Comparison of ENCODE assay signal across 1 cellular context in genomic region chr20:31674895-31675827, GRCh38.
TF ChIP-seq lines count a peak whose summit lies in the region.

No MANE protein-coding gene starts in this region.

TF ChIP-seq in K562, 482 proteins besides CTCF, POLR2A, EP300 and RAD21 (continued from another document and continues in another):
- no peak for TF ChIP-seq MGA (IDR thresholded peaks at IDR 0.05)
- peak; percentile 41; the same call in 1 of the 2 replicates for TF ChIP-seq BACH1 (tag; IDR thresholded peaks at IDR 0.05)
- no peak; the same call in 1 of the 2 replicates for TF ChIP-seq PHB2 (IDR thresholded peaks at IDR 0.05; ENCODE audit: low read depth)
- no peak; the same call in 1 of the 2 replicates for TF ChIP-seq FOXM1 (IDR thresholded peaks at IDR 0.05; ENCODE audit: low read depth)
- no peak for TF ChIP-seq FOXM1 (CRISPR knock-in tag; IDR thresholded peaks at IDR 0.05; ENCODE audit: low read depth)
- TF ChIP-seq ZC3H4 (CRISPR knock-in tag; IDR thresholded peaks at IDR 0.05; ENCODE audit: borderline replicate concordance): no peak
- TF ChIP-seq FOXP4 (CRISPR knock-in tag; IDR thresholded peaks at IDR 0.05; ENCODE audit: borderline replicate concordance): no peak
- no peak for TF ChIP-seq ZNF77 (CRISPR knock-in tag; IDR thresholded peaks at IDR 0.05)
- peak; percentile 77 for TF ChIP-seq ELF4 (CRISPR knock-in tag; IDR thresholded peaks at IDR 0.05)
- peak; percentile 79 for TF ChIP-seq NEUROD1 (IDR thresholded peaks at IDR 0.05; ENCODE audit: borderline replicate concordance, low read depth, low read length, partially characterized antibody)
- TF ChIP-seq ZZZ3 (IDR thresholded peaks at IDR 0.05): no peak
- peak; percentile 56 for TF ChIP-seq SUPT5H (IDR thresholded peaks at IDR 0.05)
- peak; percentile 44 for TF ChIP-seq KLF6 (CRISPR knock-in tag; IDR thresholded peaks at IDR 0.05; ENCODE audit: borderline replicate concordance)
- TF ChIP-seq STAT5B (CRISPR knock-in tag; IDR thresholded peaks at IDR 0.05): no peak
- TF ChIP-seq E2F5 (CRISPR knock-in tag; IDR thresholded peaks at IDR 0.05): no peak
- 0 out of 2 replicates have a peak, but pooled peaks have one; percentile 38 for TF ChIP-seq ZNF668 (CRISPR knock-in tag; IDR thresholded peaks at IDR 0.05)
- no peak for TF ChIP-seq TFAP4 (CRISPR knock-in tag; IDR thresholded peaks at IDR 0.05; ENCODE audit: borderline replicate concordance)
- peak; percentile 15 to 37; a peak in 1 of 4 replicates for TF ChIP-seq ARNT (IDR thresholded peaks at IDR 0.05)
- no peak for TF ChIP-seq BRCA1 (IDR thresholded peaks at IDR 0.05)
- TF ChIP-seq BRCA1 (CRISPR knock-in tag; IDR thresholded peaks at IDR 0.05): no peak
- TF ChIP-seq MYBL2 (IDR thresholded peaks at IDR 0.05; ENCODE audit: low read depth): no peak
- no peak for TF ChIP-seq MYBL2 (CRISPR knock-in tag; IDR thresholded peaks at IDR 0.05; ENCODE audit: borderline replicate concordance)
- no peak for TF ChIP-seq RB1 (IDR thresholded peaks at IDR 0.05; ENCODE audit: low read depth)
- no peak for TF ChIP-seq NONO (IDR thresholded peaks at IDR 0.05; ENCODE audit: low read depth in 2 of 2, low read length in 1 of 2)
- peak; percentile 88 for TF ChIP-seq ZBTB9 (CRISPR knock-in tag; IDR thresholded peaks at IDR 0.05)
- TF ChIP-seq CUX1 (CRISPR knock-in tag; IDR thresholded peaks at IDR 0.05): no peak
- TF ChIP-seq NFIC (IDR thresholded peaks at IDR 0.05): peak; percentile 15
- TF ChIP-seq BRF2 (IDR thresholded peaks at IDR 0.05; ENCODE audit: borderline replicate concordance, insufficient read depth, insufficient read length): no peak
- no peak for TF ChIP-seq EGR1 (conservative IDR thresholded peaks at IDR 0.05)
- no peak for TF ChIP-seq RAD51 (IDR thresholded peaks at IDR 0.05; ENCODE audit: borderline replicate concordance, low read depth)
- TF ChIP-seq GMEB1 (CRISPR knock-in tag; IDR thresholded peaks at IDR 0.05): no peak; the same call in 1 of the 2 replicates
- TF ChIP-seq ZNF644 (tag; IDR thresholded peaks at IDR 0.05; ENCODE audit: low read depth): peak; percentile 33; the same call in 1 of the 2 replicates
- TF ChIP-seq GATAD2A (IDR thresholded peaks at IDR 0.05): no peak; the same call in 1 of the 2 replicates
- TF ChIP-seq ARID2 (IDR thresholded peaks at IDR 0.05): no peak
- 0 out of 2 replicates have a peak, but pooled peaks have one; percentile 15 for TF ChIP-seq ZNF830 (CRISPR knock-in tag; IDR thresholded peaks at IDR 0.05)
